In genomic region chr12:79841878-79842265, GRCh38 we compare ENCODE assay signal across 20 cellular contexts.
DNase-seq lines count a peak whose midpoint lies in the region; ATAC-seq and TF ChIP-seq lines count a peak whose summit lies in the region.
"Had no signal": no experiment of that assay in that cellular context is flagged by ENCODE, and none has a peak within 500 bp of the region (broad histone marks: within the 10 kb centered on the region; RNA-seq: fewer than 3 reads in every experiment).

No MANE protein-coding gene starts in this region.

- DNase-seq in heart left ventricle (no peak), right atrium auricular region (ENCODE audit: low spot score) (no peak), T-cell (no peak), upper lobe of right lung (no peak)
- DNase-seq in stimulated activated CD4-positive, alpha-beta T cell treated with anti-CD3 and anti-CD28 coated beads, Interleukin-12 subunit alpha, Interleukin-12 subunit beta, amount 100 ng/mL, for 4 hours = no peak
- DNase-seq: cerebellar nuclear complex; foreskin melanocyte; MV-4-11; NCI-H1694; NCI-H2171 treated with DMSO at 0.1 percent for 48 hours; NCI-H526 treated with DMSO at 0.1 percent for 48 hours; occipital lobe; SK-N-SH; stimulated activated CD8-positive, alpha-beta memory T cell treated with anti-CD3 and anti-CD28 coated beads, Interleukin-4, amount 100 ng/mL, for 48 hours; trophoblast cell had no signal

- H3K9me3 ChIP-seq in heart left ventricle (peaks cover 0 to 17% (median 0%) of the 10 kb centered on the region in 12 donors), right atrium auricular region (no peaks in the 10 kb centered on the region), gastroesophageal sphincter (no peaks in the 10 kb centered on the region), upper lobe of right lung (no peaks in the 10 kb centered on the region)

- peaks cover 10 to 17% (median 16%) of the 10 kb centered on the region in 3 donors for H3K9me3 Mint-ChIP-seq in T-cell
- H3K9me3 Mint-ChIP-seq: activated naive CD4-positive, alpha-beta T cell treated with anti-CD3 and anti-CD28 coated beads, Interleukin-2, amount 50 U/mL, for 24 hours had no signal

- POLR2A ChIA-PET in T-cell (lab: Charles Lee) = interaction anchor here in 1 of 2 donors (0.6 kb wide), 1 partner anchor 17 kb away, joined by 3 read pairs; no protein-coding TSS in a partner anchor

- TF ChIP-seq EP300 in gastroesophageal sphincter (IDR thresholded peaks at IDR 0.05) = no peak

- no peak for ATAC-seq in heart left ventricle
- ATAC-seq in T-cell (replicated peaks in 1 of 4) = no peak
- ATAC-seq in gastroesophageal sphincter = no peak
- no peak for ATAC-seq in upper lobe of right lung
- no peak for ATAC-seq in GM19463 (IDR thresholded peaks at IDR 0.05; ENCODE audit: unreplicated experiment)
- no peak for ATAC-seq in GM18517 (IDR thresholded peaks at IDR 0.05; ENCODE audit: unreplicated experiment)

- no peak overlapping the region for H3K4me3 ChIP-seq in heart left ventricle
- H3K4me3 ChIP-seq in right atrium auricular region = no peak overlapping the region
- H3K4me3 ChIP-seq in gastroesophageal sphincter = no peak overlapping the region
- no peak overlapping the region for H3K4me3 ChIP-seq in upper lobe of right lung

- H3K36me3 ChIP-seq in heart left ventricle = peaks cover 0 to 40% (median 16%) of the 10 kb centered on the region in 9 donors
- peaks cover 14% of the 10 kb centered on the region for H3K36me3 ChIP-seq in right atrium auricular region
- peaks cover 0 to 36% of the 10 kb centered on the region in 2 donors for H3K36me3 ChIP-seq in gastroesophageal sphincter
- peaks cover 16% of the 10 kb centered on the region for H3K36me3 ChIP-seq in upper lobe of right lung

- H3K4me3 Mint-ChIP-seq in T-cell = no peak overlapping the region
- H3K4me3 Mint-ChIP-seq: activated naive CD4-positive, alpha-beta T cell treated with anti-CD3 and anti-CD28 coated beads, Interleukin-2, amount 50 U/mL, for 24 hours had no signal

- H3K27me3 Mint-ChIP-seq in T-cell = no peaks in the 10 kb centered on the region
- H3K27me3 Mint-ChIP-seq: activated naive CD4-positive, alpha-beta T cell treated with anti-CD3 and anti-CD28 coated beads, Interleukin-2, amount 50 U/mL, for 24 hours had no signal

- no peak for TF ChIP-seq CTCF in heart left ventricle (IDR thresholded peaks at IDR 0.05)
- no peak for TF ChIP-seq CTCF in right atrium auricular region (IDR thresholded peaks at IDR 0.05)
- TF ChIP-seq CTCF in gastroesophageal sphincter (IDR thresholded peaks at IDR 0.05) = no peak
- TF ChIP-seq CTCF in upper lobe of right lung (IDR thresholded peaks at IDR 0.05) = no peak

- H3K36me3 Mint-ChIP-seq in T-cell = peaks cover 66% of the 10 kb centered on the region

- peak overlapping the region; percentile 5 to 8 for H3K27ac Mint-ChIP-seq in T-cell
- H3K27ac Mint-ChIP-seq: activated naive CD4-positive, alpha-beta T cell treated with anti-CD3 and anti-CD28 coated beads, Interleukin-2, amount 50 U/mL, for 24 hours had no signal

- H3K27ac ChIP-seq in heart left ventricle (peak overlapping the region in 8 of 12 donors; percentile 29 to 65 (median 52)), right atrium auricular region (peak overlapping the region in 1 of 2 donors; percentile 0), gastroesophageal sphincter (peak overlapping the region; percentile 3 to 22 (median 19)), upper lobe of right lung (peak overlapping the region; percentile 38)
- H3K27ac ChIP-seq: KMS-11 had no signal

- no peaks in the 10 kb centered on the region for H3K27me3 ChIP-seq in heart left ventricle
- no peaks in the 10 kb centered on the region for H3K27me3 ChIP-seq in right atrium auricular region
- no peaks in the 10 kb centered on the region for H3K27me3 ChIP-seq in gastroesophageal sphincter
- no peaks in the 10 kb centered on the region for H3K27me3 ChIP-seq in upper lobe of right lung

- peaks cover 0 to 40% (median 25%) of the 10 kb centered on the region in 12 donors for H3K4me1 ChIP-seq in heart left ventricle
- peaks cover 0 to 24% of the 10 kb centered on the region in 2 donors for H3K4me1 ChIP-seq in right atrium auricular region
- peaks cover 0 to 69% (median 7%) of the 10 kb centered on the region in 3 donors for H3K4me1 ChIP-seq in gastroesophageal sphincter
- peaks cover 8% of the 10 kb centered on the region for H3K4me1 ChIP-seq in upper lobe of right lung

- WGBS in heart left ventricle, 4 donors = 71 to 94% (median 82%) methylated on average over 4 of the region's 4 CpGs
- WGBS in gastroesophageal sphincter (ENCODE audit: low coverage in 1 of 2), 2 donors = 64 to 92% methylated on average over 2 to 4 of the region's 4 CpGs

- no peak for TF ChIP-seq POLR2A in heart left ventricle (IDR thresholded peaks at IDR 0.05)
- no peak for TF ChIP-seq POLR2A in gastroesophageal sphincter (IDR thresholded peaks at IDR 0.05)

- peaks cover 44 to 55% (median 52%) of the 10 kb centered on the region in 3 donors for H3K4me1 Mint-ChIP-seq in T-cell

- intact Hi-C loops in heart left ventricle (cut with DNase I) (no loop called here), upper lobe of right lung (cut with DNase I) (no loop called here)

- CTCF ChIA-PET in T-cell (lab: Charles Lee) = no interaction called here
